ENCODE assay signal across 8 cellular contexts in genomic region chr9:63703674-63704073, GRCh38.
A peak's percentile ranks its signal among the peaks of the same experiment; 100 is the strongest.
DNase-seq lines count a peak whose midpoint lies in the region; ATAC-seq and TF ChIP-seq lines count a peak whose summit lies in the region.
"Not testable (repeated sequence)": the region's sequence is repeated elsewhere in the genome, so short reads cannot be mapped to it uniquely, and the experiment has no call there.

No MANE protein-coding gene starts in this region.

- not testable (repeated sequence) for ATAC-seq in activated naive CD8-positive, alpha-beta T cell treated with anti-CD3 and anti-CD28 coated beads, Interleukin-2, amount 50 U/mL, for 24 hours; left ventricle myocardium superior

- H3K27me3 ChIP-seq in NT2/D1 (ENCODE audit: insufficient read depth, insufficient read length): not testable (repeated sequence)

- intact Hi-C loops in left ventricle myocardium superior (cut with micrococcal nuclease): not testable (repeated sequence)

- not testable (repeated sequence) for H3K27me3 Mint-ChIP-seq in activated naive CD8-positive, alpha-beta T cell treated with anti-CD3 and anti-CD28 coated beads, Interleukin-2, amount 50 U/mL, for 24 hours; progenitor cell of endocrine pancreas

- CTCF ChIA-PET in AG04449 (lab: Yijun Ruan, JAX): not testable (repeated sequence)

- H3K36me3 Mint-ChIP-seq in activated naive CD8-positive, alpha-beta T cell treated with anti-CD3 and anti-CD28 coated beads, Interleukin-2, amount 50 U/mL, for 24 hours (ENCODE audit: low read depth); progenitor cell of endocrine pancreas (ENCODE audit: insufficient read depth): not testable (repeated sequence)

- H3K9me3 ChIP-seq in NT2/D1 (ENCODE audit: insufficient read depth, low read length): peaks cover 15% of the 10 kb centered on the region; the same call in 1 of the 2 replicates

- peak overlapping the region; percentile 63 for H3K9ac ChIP-seq in NT2/D1 (ENCODE audit: insufficient read length, low read depth)

- H3K4me3 ChIP-seq in AG04449 (ENCODE audit: low read depth, low read length): peak overlapping the region; percentile 36
- H3K4me3 ChIP-seq in HFF-Myc (replicated peaks; ENCODE audit: low read depth, low read length): peak overlapping the region; percentile 25
- peak overlapping the region; percentile 45 for H3K4me3 ChIP-seq in NT2/D1 (ENCODE audit: insufficient read length, low read depth)

- H3K27ac Mint-ChIP-seq in activated naive CD8-positive, alpha-beta T cell treated with anti-CD3 and anti-CD28 coated beads, Interleukin-2, amount 50 U/mL, for 24 hours; progenitor cell of endocrine pancreas: not testable (repeated sequence)

- POLR2A ChIA-PET in AG04449 (lab: Yijun Ruan, JAX): not testable (repeated sequence)

- not testable (repeated sequence) for TF ChIP-seq CTCF in AG04449 (IDR thresholded peaks at IDR 0.05; ENCODE audit: insufficient read depth, low read length, missing control alignments); HFF-Myc (IDR thresholded peaks at IDR 0.05; ENCODE audit: low read depth, low read length, missing control alignments); progenitor cell of endocrine pancreas (IDR thresholded peaks at IDR 0.05; ENCODE audit: unreplicated experiment)

- H3K4me1 ChIP-seq in NT2/D1 (ENCODE audit: insufficient read depth, insufficient read length): not testable (repeated sequence)

- DNase-seq in AG04449 (ENCODE audit: low read depth, low spot score); HFF-Myc (ENCODE audit: extremely low read depth, low read depth): not testable (repeated sequence)
- peak; percentile 18 for DNase-seq in NT2/D1 (ENCODE audit: low read depth, low spot score)
- DNase-seq in activated CD4-positive, alpha-beta T cell treated with anti-CD3 and anti-CD28 coated beads, Interleukin-2, amount 50 U/mL, for 48 hours: peak; percentile 29 to 48
- peak; percentile 22 for DNase-seq in activated naive CD8-positive, alpha-beta T cell treated with anti-CD3 and anti-CD28 coated beads, Interleukin-2, amount 50 U/mL, for 24 hours
- peak; percentile 6 to 41 for DNase-seq in dermis microvascular lymphatic vessel endothelial cell (ENCODE audit: low read depth in 2 of 2)
- peak; percentile 73 for DNase-seq in left ventricle myocardium superior
- DNase-seq in progenitor cell of endocrine pancreas (ENCODE audit: low spot score, unreplicated experiment): peak; percentile 34

- not testable (repeated sequence) for H3K36me3 ChIP-seq in NT2/D1 (ENCODE audit: insufficient read depth, insufficient read length, low read length)

- not testable (repeated sequence) for H3K4me3 Mint-ChIP-seq in activated naive CD8-positive, alpha-beta T cell treated with anti-CD3 and anti-CD28 coated beads, Interleukin-2, amount 50 U/mL, for 24 hours; progenitor cell of endocrine pancreas (ENCODE audit: low read depth)

- not testable (repeated sequence) for H3K4me1 Mint-ChIP-seq in activated naive CD8-positive, alpha-beta T cell treated with anti-CD3 and anti-CD28 coated beads, Interleukin-2, amount 50 U/mL, for 24 hours; progenitor cell of endocrine pancreas (ENCODE audit: low read depth)

- not testable (repeated sequence) for H3K9me3 Mint-ChIP-seq in activated naive CD8-positive, alpha-beta T cell treated with anti-CD3 and anti-CD28 coated beads, Interleukin-2, amount 50 U/mL, for 24 hours
- peaks cover 11% of the 10 kb centered on the region for H3K9me3 Mint-ChIP-seq in progenitor cell of endocrine pancreas (ENCODE audit: low read depth)
